Comparison of ENCODE assay signal across 1 cellular context in genomic region chr14:20044243-20044642, GRCh38.
A peak's percentile ranks its signal among the peaks of the same experiment; 100 is the strongest.
TF ChIP-seq lines count a peak whose summit lies in the region.

No MANE protein-coding gene starts in this region.

TF ChIP-seq in K562, 482 proteins besides CTCF, POLR2A, EP300 and RAD21 (continued from another document and continues in another):
- TF ChIP-seq ZNF395 (CRISPR knock-in tag; IDR thresholded peaks at IDR 0.05) (no peak), ZNF318 (IDR thresholded peaks at IDR 0.05; ENCODE audit: borderline replicate concordance in 1 of 2, low read depth in 1 of 2) (no peak), DIDO1 (tag; IDR thresholded peaks at IDR 0.05; ENCODE audit: low read depth) (no peak), ZNF561 (CRISPR knock-in tag; conservative IDR thresholded peaks at IDR 0.05) (no peak), SMARCE1 (IDR thresholded peaks at IDR 0.05) (peak; percentile 72; the same call in 1 of the 2 replicates), SMARCC2 (IDR thresholded peaks at IDR 0.05; ENCODE audit: low read depth) (no peak), HOMEZ (CRISPR knock-in tag; IDR thresholded peaks at IDR 0.05) (no peak), KDM5B (IDR thresholded peaks at IDR 0.05; ENCODE audit: insufficient replicate concordance, low read depth, low read length) (no peak), KDM1A (IDR thresholded peaks at IDR 0.05) (no peak), CCNT2 (IDR thresholded peaks at IDR 0.05; ENCODE audit: borderline replicate concordance, extremely low read depth, insufficient read length, low read depth, low read length) (no peak), ETV6 (IDR thresholded peaks at IDR 0.05; ENCODE audit: borderline replicate concordance in 1 of 2, low read depth in 2 of 2, low read length in 1 of 2) (no peak), ETV6 (CRISPR knock-in tag; IDR thresholded peaks at IDR 0.05; ENCODE audit: borderline replicate concordance) (no peak), SP1 (CRISPR knock-in tag; IDR thresholded peaks at IDR 0.05) (no peak), SOX6 (IDR thresholded peaks at IDR 0.05) (peak; percentile 34; the same call in 1 of the 2 replicates), TEAD2 (tag; IDR thresholded peaks at IDR 0.05) (no peak), ARID1B (IDR thresholded peaks at IDR 0.05) (peak; percentile 72; the same call in 1 of the 2 replicates), ELK1 (CRISPR knock-in tag; IDR thresholded peaks at IDR 0.05) (no peak), ZNF175 (CRISPR knock-in tag; IDR thresholded peaks at IDR 0.05; ENCODE audit: low read depth) (no peak), ZNF780A (CRISPR knock-in tag; IDR thresholded peaks at IDR 0.05) (no peak), SAFB (IDR thresholded peaks at IDR 0.05; ENCODE audit: borderline replicate concordance, low read depth, low read length) (no peak), RAD51 (IDR thresholded peaks at IDR 0.05; ENCODE audit: borderline replicate concordance, low read depth) (no peak), SLC30A9 (CRISPR knock-in tag; IDR thresholded peaks at IDR 0.05) (no peak), TAF7 (tag; IDR thresholded peaks at IDR 0.05) (no peak), ZNF316 (IDR thresholded peaks at IDR 0.05) (no peak), SAP30 (IDR thresholded peaks at IDR 0.05; ENCODE audit: borderline replicate concordance, insufficient read depth, low read depth, low read length, poor library complexity, severe bottlenecking) (no peak), HDAC2 (IDR thresholded peaks at IDR 0.05) (no peak), C11orf30 (IDR thresholded peaks at IDR 0.05; ENCODE audit: low read depth) (peak; percentile 40; the same call in 1 of the 2 replicates), GABPB1 (CRISPR knock-in tag; IDR thresholded peaks at IDR 0.05) (no peak), OTX1 (CRISPR knock-in tag; IDR thresholded peaks at IDR 0.05) (no peak), NR1H2 (CRISPR knock-in tag; IDR thresholded peaks at IDR 0.05) (no peak), PHTF2 (CRISPR knock-in tag; IDR thresholded peaks at IDR 0.05) (no peak), PRPF4 (IDR thresholded peaks at IDR 0.05; ENCODE audit: insufficient read depth, low read depth, low read length, poor library complexity, severe bottlenecking) (no peak), E2F4 (CRISPR knock-in tag; IDR thresholded peaks at IDR 0.05; ENCODE audit: low read depth) (no peak), TCFL5 (CRISPR knock-in tag; conservative IDR thresholded peaks at IDR 0.05) (no peak), TBP (optimal IDR thresholded peaks at IDR 0.05; ENCODE audit: low read depth, low read length) (no peak), JUN (IDR thresholded peaks at IDR 0.05; ENCODE audit: borderline replicate concordance, low read depth, low read length) (0 out of 2 replicates have a peak, but pooled peaks have one; percentile 54), JUN (CRISPR knock-in tag; IDR thresholded peaks at IDR 0.05; ENCODE audit: borderline replicate concordance) (no peak), ZKSCAN3 (CRISPR knock-in tag; IDR thresholded peaks at IDR 0.05) (no peak), ARID3A (IDR thresholded peaks at IDR 0.05; ENCODE audit: borderline replicate concordance, low read depth, low read length) (no peak), MYBL2 (IDR thresholded peaks at IDR 0.05; ENCODE audit: low read depth) (no peak), MYBL2 (CRISPR knock-in tag; IDR thresholded peaks at IDR 0.05; ENCODE audit: borderline replicate concordance) (no peak), IRF2 (CRISPR knock-in tag; IDR thresholded peaks at IDR 0.05) (no peak), ZBTB34 (CRISPR knock-in tag; IDR thresholded peaks at IDR 0.05) (no peak), THRB (CRISPR knock-in tag; conservative IDR thresholded peaks at IDR 0.05) (no peak), PHF21A (IDR thresholded peaks at IDR 0.05; ENCODE audit: borderline replicate concordance, low read depth) (no peak), ZNF639 (CRISPR knock-in tag; conservative IDR thresholded peaks at IDR 0.05 in 1 of 2, IDR thresholded peaks at IDR 0.05 in 1 of 2) (no peak), KLF1 (tag; IDR thresholded peaks at IDR 0.05) (no peak), BACH1 (tag; IDR thresholded peaks at IDR 0.05) (no peak)
